ENCODE assay signal across 10 cellular contexts in the genomic region with DNA sequence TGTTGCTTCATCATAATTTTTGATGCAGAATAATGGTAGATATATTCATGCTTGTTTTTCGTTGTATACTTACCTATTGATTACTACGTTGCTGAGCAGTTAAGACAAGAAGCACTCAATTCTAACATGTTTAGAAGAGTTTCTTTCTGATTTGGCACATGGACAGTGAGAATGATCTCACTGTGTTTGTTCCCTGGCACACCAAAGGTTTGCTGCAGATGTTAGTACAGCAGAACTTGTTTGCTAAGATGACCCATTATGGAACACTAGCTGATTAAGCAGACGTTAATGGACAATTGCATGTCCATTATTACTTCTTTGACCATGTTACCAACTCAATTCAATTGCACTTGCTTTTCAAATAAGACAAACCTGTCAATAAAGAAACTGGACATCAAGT.
DNase-seq lines count a peak whose midpoint lies in the region; ATAC-seq and TF ChIP-seq lines count a peak whose summit lies in the region.
"Had no signal": no experiment of that assay in that cellular context is flagged by ENCODE, and none has a peak within 500 bp of the region (broad histone marks: within the 10 kb centered on the region; RNA-seq: fewer than 3 reads in every experiment).

No MANE protein-coding gene starts in this region.

- CTCF ChIA-PET in activated CD8-positive, alpha-beta T cell treated with anti-CD3 and anti-CD28 coated beads for 36 hours (lab: Charles Lee) = interaction anchor here (1.9 to 6.3 kb wide), 8 partner anchors 14 to 101 kb away, joined by 8 to 59 read pairs (median 24); no protein-coding TSS in a partner anchor

- peaks cover 74% of the 10 kb centered on the region for H3K4me1 Mint-ChIP-seq in activated CD4-positive, alpha-beta T cell treated with anti-CD3 and anti-CD28 coated beads, Interleukin-2, amount 10 ng/mL, durations not matched to agents 24 days and 14 days
- peaks cover 97% of the 10 kb centered on the region for H3K4me1 Mint-ChIP-seq in activated CD8-positive, alpha-beta T cell treated with anti-CD3 and anti-CD28 coated beads for 36 hours (ENCODE audit: low read depth)
- H3K4me1 Mint-ChIP-seq in stimulated activated naive CD8-positive, alpha-beta T cell treated with anti-CD3 and anti-CD28 coated beads, Interleukin-15, amount 100 ng/mL, for 72 hours = peaks cover 99% of the 10 kb centered on the region

- peaks cover 0 to 75% of the 10 kb centered on the region in 2 donors for H3K4me1 ChIP-seq in right atrium auricular region

- no peak for TF ChIP-seq CTCF in activated CD8-positive, alpha-beta T cell treated with anti-CD3 and anti-CD28 coated beads for 36 hours (IDR thresholded peaks at IDR 0.05)
- TF ChIP-seq CTCF in right atrium auricular region (IDR thresholded peaks at IDR 0.05) = no peak

- POLR2A ChIA-PET in activated CD8-positive, alpha-beta T cell treated with anti-CD3 and anti-CD28 coated beads for 36 hours (lab: Charles Lee) = interaction anchor here (0.7 to 5.3 kb wide), 7 partner anchors 9 to 87 kb away, joined by 3 to 57 read pairs (median 10); no protein-coding TSS in a partner anchor

- H3K4me3 Mint-ChIP-seq in activated CD4-positive, alpha-beta T cell treated with anti-CD3 and anti-CD28 coated beads, Interleukin-2, amount 10 ng/mL, durations not matched to agents 24 days and 14 days = peak overlapping the region; percentile 80
- peak overlapping the region; percentile 70 for H3K4me3 Mint-ChIP-seq in activated CD8-positive, alpha-beta T cell treated with anti-CD3 and anti-CD28 coated beads for 36 hours
- peak overlapping the region; percentile 53 to 65 for H3K4me3 Mint-ChIP-seq in stimulated activated naive CD8-positive, alpha-beta T cell treated with anti-CD3 and anti-CD28 coated beads, Interleukin-15, amount 100 ng/mL, for 72 hours

- peaks cover 25% of the 10 kb centered on the region for H3K36me3 Mint-ChIP-seq in activated CD4-positive, alpha-beta T cell treated with anti-CD3 and anti-CD28 coated beads, Interleukin-2, amount 10 ng/mL, durations not matched to agents 24 days and 14 days (ENCODE audit: low read depth)
- peaks cover 46% of the 10 kb centered on the region for H3K36me3 Mint-ChIP-seq in activated CD8-positive, alpha-beta T cell treated with anti-CD3 and anti-CD28 coated beads for 36 hours (ENCODE audit: low read depth)

- intact Hi-C loops in activated CD4-positive, alpha-beta T cell treated with anti-CD3 and anti-CD28 coated beads, Interleukin-2, amount 10 ng/mL, durations not matched to agents 24 days and 14 days (cut with micrococcal nuclease) = loop anchor here (10.0 kb wide), 1 partner anchor 1384 kb away; the partner anchor contains the start of gene JAK1
- intact Hi-C loops in activated CD8-positive, alpha-beta T cell treated with anti-CD3 and anti-CD28 coated beads for 36 hours (cut with micrococcal nuclease) = no loop called here

- H3K27ac Mint-ChIP-seq in activated CD4-positive, alpha-beta T cell treated with anti-CD3 and anti-CD28 coated beads, Interleukin-2, amount 10 ng/mL, durations not matched to agents 24 days and 14 days = peak overlapping the region; percentile 90
- H3K27ac Mint-ChIP-seq in activated CD8-positive, alpha-beta T cell treated with anti-CD3 and anti-CD28 coated beads for 36 hours = peak overlapping the region; percentile 81
- no peak overlapping the region for H3K27ac Mint-ChIP-seq in stimulated activated naive CD8-positive, alpha-beta T cell treated with anti-CD3 and anti-CD28 coated beads, Interleukin-15, amount 100 ng/mL, for 72 hours

- no peaks in the 10 kb centered on the region for H3K27me3 Mint-ChIP-seq in activated CD4-positive, alpha-beta T cell treated with anti-CD3 and anti-CD28 coated beads, Interleukin-2, amount 10 ng/mL, durations not matched to agents 24 days and 14 days
- H3K27me3 Mint-ChIP-seq in activated CD8-positive, alpha-beta T cell treated with anti-CD3 and anti-CD28 coated beads for 36 hours = no peaks in the 10 kb centered on the region
- H3K27me3 Mint-ChIP-seq in stimulated activated naive CD8-positive, alpha-beta T cell treated with anti-CD3 and anti-CD28 coated beads, Interleukin-15, amount 100 ng/mL, for 72 hours = no peaks in the 10 kb centered on the region

- no peak for ATAC-seq in activated CD8-positive, alpha-beta T cell treated with anti-CD3 and anti-CD28 coated beads for 36 hours
- ATAC-seq in stimulated activated naive CD8-positive, alpha-beta T cell treated with anti-CD3 and anti-CD28 coated beads, Interleukin-15, amount 100 ng/mL, for 72 hours = no peak
- no peak for ATAC-seq in GM19455 (IDR thresholded peaks at IDR 0.05; ENCODE audit: unreplicated experiment)

- H3K36me3 ChIP-seq in right atrium auricular region = no peaks in the 10 kb centered on the region
- H3K36me3 ChIP-seq: tibial artery had no signal

- DNase-seq in activated CD4-positive, alpha-beta T cell treated with anti-CD3 and anti-CD28 coated beads, Interleukin-2, amount 10 ng/mL, durations not matched to agents 24 days and 14 days = no peak
- DNase-seq in activated CD4-positive, alpha-beta T cell treated with anti-CD3 and anti-CD28 coated beads, Interleukin-2, amount 50 U/mL, for 48 hours = no peak
- no peak for DNase-seq in activated CD8-positive, alpha-beta T cell treated with anti-CD3 and anti-CD28 coated beads for 36 hours
- DNase-seq in right atrium auricular region (ENCODE audit: low spot score) (no peak), NCI-H82 (lab: John Stamatoyannopoulos, UW) (no peak), DMS79 (lab: John Stamatoyannopoulos, UW) (no peak)
- no peak for DNase-seq in stimulated activated naive CD8-positive, alpha-beta T cell treated with anti-CD3 and anti-CD28 coated beads, Interleukin-15, amount 100 ng/mL, for 72 hours
- DNase-seq: NCI-H1436, tibial artery had no signal

- H3K27me3 ChIP-seq in right atrium auricular region = no peaks in the 10 kb centered on the region
- H3K27me3 ChIP-seq: tibial artery had no signal

- H3K27ac ChIP-seq in right atrium auricular region = peak overlapping the region; percentile 68 to 69

- H3K4me3 ChIP-seq in right atrium auricular region = no peak overlapping the region

- H3K9me3 ChIP-seq in right atrium auricular region = no peaks in the 10 kb centered on the region
- H3K9me3 ChIP-seq: tibial artery had no signal

- H3K9me3 Mint-ChIP-seq in activated CD4-positive, alpha-beta T cell treated with anti-CD3 and anti-CD28 coated beads, Interleukin-2, amount 10 ng/mL, durations not matched to agents 24 days and 14 days = no peaks in the 10 kb centered on the region
- H3K9me3 Mint-ChIP-seq in activated CD8-positive, alpha-beta T cell treated with anti-CD3 and anti-CD28 coated beads for 36 hours = no peaks in the 10 kb centered on the region
- no peaks in the 10 kb centered on the region for H3K9me3 Mint-ChIP-seq in stimulated activated naive CD8-positive, alpha-beta T cell treated with anti-CD3 and anti-CD28 coated beads, Interleukin-15, amount 100 ng/mL, for 72 hours

Comparison
In these comparisons a context has a peak if more than half of its experiments do, and no peak if none do; other contexts are left out.
1. H3K27ac Mint-ChIP-seq: peak in activated CD4-positive, alpha-beta T cell treated with anti-CD3 and anti-CD28 coated beads, Interleukin-2, amount 10 ng/mL, durations not matched to agents 24 days and 14 days (single experiment) and activated CD8-positive, alpha-beta T cell treated with anti-CD3 and anti-CD28 coated beads for 36 hours (single experiment); none in stimulated activated naive CD8-positive, alpha-beta T cell treated with anti-CD3 and anti-CD28 coated beads, Interleukin-15, amount 100 ng/mL, for 72 hours (0 of 2).
2. Peak in every context shown above with its lines, with median percentiles within 50 percentile points of each other: H3K4me3 Mint-ChIP-seq.